In genomic region chr22:19800761-19801244, GRCh38 we compare ENCODE assay signal across 13 cellular contexts. TPM values are rescaled to one million over a fixed set of nuclear protein-coding genes. Genes with fewer than 3 reads are reported as not detected.
A peak's percentile ranks its signal among the peaks of the same experiment; 100 is the strongest.
DNase-seq lines count a peak whose midpoint lies in the region; ATAC-seq, FAIRE-seq and TF ChIP-seq lines count a peak whose summit lies in the region.
"Had no signal": no experiment of that assay in that cellular context is flagged by ENCODE, and none has a peak within 500 bp of the region (broad histone marks: within the 10 kb centered on the region; RNA-seq: fewer than 3 reads in every experiment).

No MANE protein-coding gene starts in this region.

- no peak overlapping the region for H3K27ac Mint-ChIP-seq in activated naive CD4-positive, alpha-beta T cell treated with anti-CD3 and anti-CD28 coated beads, Interleukin-2, amount 10 ng/mL, durations not matched to agents 7 days and 5 days
- H3K27ac Mint-ChIP-seq: activated B cell treated with CpG ODN at 0.5 μM for 24 hours; IgD-negative memory B cell; naive thymus-derived CD8-positive, alpha-beta T cell had no signal

- H3K9me3 Mint-ChIP-seq in activated naive CD4-positive, alpha-beta T cell treated with anti-CD3 and anti-CD28 coated beads, Interleukin-2, amount 10 ng/mL, durations not matched to agents 7 days and 5 days: no peaks in the 10 kb centered on the region
- H3K9me3 Mint-ChIP-seq: activated B cell treated with CpG ODN at 0.5 μM for 24 hours; IgD-negative memory B cell; naive thymus-derived CD8-positive, alpha-beta T cell had no signal

- DNase-seq in AG10803 (ENCODE audit: low read depth) (peak; percentile 51), bronchial epithelial cell (ENCODE audit: low read depth) (no peak), left kidney (ENCODE audit: low read depth, low spot score) (peak; percentile 39), Ammon's horn (ENCODE audit: low spot score) (no peak), NCI-H1694 (lab: John Stamatoyannopoulos, UW) (no peak)
- DNase-seq in activated naive CD4-positive, alpha-beta T cell treated with anti-CD3 and anti-CD28 coated beads, Interleukin-2, amount 10 ng/mL, durations not matched to agents 7 days and 5 days: no peak
- DNase-seq: activated B cell treated with CpG ODN at 0.5 μM for 24 hours had no signal

- H3K27me3 Mint-ChIP-seq in activated naive CD4-positive, alpha-beta T cell treated with anti-CD3 and anti-CD28 coated beads, Interleukin-2, amount 10 ng/mL, durations not matched to agents 7 days and 5 days: no peaks in the 10 kb centered on the region
- H3K27me3 Mint-ChIP-seq: activated B cell treated with CpG ODN at 0.5 μM for 24 hours; IgD-negative memory B cell; naive thymus-derived CD8-positive, alpha-beta T cell had no signal

- H3K4me3 ChIP-seq in AG10803 (ENCODE audit: low read length) (no peak overlapping the region), bronchial epithelial cell (ENCODE audit: low read depth, low read length) (no peak overlapping the region)
- H3K4me3 ChIP-seq: gastroesophageal sphincter, upper lobe of left lung had no signal

- no peaks in the 10 kb centered on the region for H3K36me3 Mint-ChIP-seq in activated naive CD4-positive, alpha-beta T cell treated with anti-CD3 and anti-CD28 coated beads, Interleukin-2, amount 10 ng/mL, durations not matched to agents 7 days and 5 days

- CTCF ChIA-PET in activated naive CD4-positive, alpha-beta T cell treated with anti-CD3 and anti-CD28 coated beads, Interleukin-2, amount 10 ng/mL, durations not matched to agents 7 days and 5 days (lab: Charles Lee): interaction anchor here (1.3 kb wide), 1 partner anchor 110 kb away, joined by 4 read pairs; no protein-coding TSS in a partner anchor

- no peaks in the 10 kb centered on the region for H3K4me1 Mint-ChIP-seq in activated naive CD4-positive, alpha-beta T cell treated with anti-CD3 and anti-CD28 coated beads, Interleukin-2, amount 10 ng/mL, durations not matched to agents 7 days and 5 days
- H3K4me1 Mint-ChIP-seq: activated B cell treated with CpG ODN at 0.5 μM for 24 hours, IgD-negative memory B cell had no signal

- FAIRE-seq in bronchial epithelial cell (lab: Jason Lieb, UNC): no peak

- H3K36me3 ChIP-seq in bronchial epithelial cell (ENCODE audit: control insufficient read depth, insufficient read depth, low read length): no peaks in the 10 kb centered on the region

- no peak for ATAC-seq in GM21723 (IDR thresholded peaks at IDR 0.05; ENCODE audit: unreplicated experiment)
- ATAC-seq: gastroesophageal sphincter; naive thymus-derived CD8-positive, alpha-beta T cell had no signal

- no peaks in the 10 kb centered on the region for H3K27me3 ChIP-seq in bronchial epithelial cell (ENCODE audit: control insufficient read depth, insufficient read depth, low read length)
- H3K27me3 ChIP-seq: gastroesophageal sphincter, upper lobe of left lung had no signal

- TF ChIP-seq CTCF in AG10803 (conservative IDR thresholded peaks at IDR 0.05; ENCODE audit: low read length) (peak; percentile 52), LNCAP (IDR thresholded peaks at IDR 0.05) (peak; percentile 20; the same call in 1 of the 2 replicates), bronchial epithelial cell (IDR thresholded peaks at IDR 0.05; ENCODE audit: insufficient read depth, low read length, severe bottlenecking) (peak; percentile 30)

- H3K4me3 Mint-ChIP-seq in activated naive CD4-positive, alpha-beta T cell treated with anti-CD3 and anti-CD28 coated beads, Interleukin-2, amount 10 ng/mL, durations not matched to agents 7 days and 5 days: no peak overlapping the region
- H3K4me3 Mint-ChIP-seq: activated B cell treated with CpG ODN at 0.5 μM for 24 hours; IgD-negative memory B cell; naive thymus-derived CD8-positive, alpha-beta T cell had no signal

RNA-seq across cellular contexts. Expression of gene TBX1, which starts 40.2 kb away (rescaled TPM):
- total RNA-seq in bronchial epithelial cell: 5.4 and 12.9 TPM in 2 replicates
- total RNA-seq: activated B cell treated with CpG ODN at 0.5 μM for 24 hours; naive thymus-derived CD8-positive, alpha-beta T cell had no signal

RNA-seq across cellular contexts. Expression of gene GNB1L, which starts 53.9 kb away (rescaled TPM):
- total RNA-seq in bronchial epithelial cell: 2.8 and 7.6 TPM in 2 replicates

RNA-seq across cellular contexts. Expression of gene RTL10, which starts 53.9 kb away (rescaled TPM):
- 9.5 and 11.0 TPM in 2 replicates for total RNA-seq in bronchial epithelial cell

Comparison
In these comparisons a context has a peak if more than half of its experiments do, and no peak if none do; other contexts are left out.
1. DNase-seq: peak in AG10803 (single experiment) and left kidney (single experiment); none in bronchial epithelial cell (single experiment), Ammon's horn (single experiment), activated naive CD4-positive, alpha-beta T cell treated with anti-CD3 and anti-CD28 coated beads, Interleukin-2, amount 10 ng/mL, durations not matched to agents 7 days and 5 days (single experiment) and NCI-H1694 (single experiment).
2. Peak in every context shown above with its lines, with median percentiles within 50 percentile points of each other: CTCF ChIP-seq.